In genomic region chr3:45381168-45381852, GRCh38 we compare ENCODE assay signal across 13 cellular contexts. TPM values are rescaled to one million over a fixed set of nuclear protein-coding genes. Genes with fewer than 3 reads are reported as not detected.
A peak's percentile ranks its signal among the peaks of the same experiment; 100 is the strongest.
DNase-seq lines count a peak whose midpoint lies in the region; TF ChIP-seq lines count a peak whose summit lies in the region.
"Had no signal": no experiment of that assay in that cellular context is flagged by ENCODE, and none has a peak within 500 bp of the region (broad histone marks: within the 10 kb centered on the region; RNA-seq: fewer than 3 reads in every experiment).

No MANE protein-coding gene starts in this region.

- TF ChIP-seq CTCF in osteoblast (IDR thresholded peaks at IDR 0.05; ENCODE audit: extremely low read depth, low read depth, low read length): no peak

- H3K27me3 ChIP-seq in SJCRH30 (no peaks in the 10 kb centered on the region), MG63 (no peaks in the 10 kb centered on the region), osteoblast (ENCODE audit: insufficient read depth, low read length) (peaks cover 18% of the 10 kb centered on the region)

- peak; percentile 26 for DNase-seq in NCI-H1105 treated with DMSO at 0.1 percent for 48 hours (lab: John Stamatoyannopoulos, UW)
- no peak for DNase-seq in NCI-H1105 (lab: John Stamatoyannopoulos, UW)
- DNase-seq in HT1080 (ENCODE audit: low read depth): peak; percentile 8
- peak; percentile 81 to 88 for DNase-seq in SJCRH30
- peak; percentile 16 for DNase-seq in glomerular visceral epithelial cell (ENCODE audit: extremely low spot score)
- no peak for DNase-seq in MG63
- no peak for DNase-seq in SIG-M5 treated with dmso at 0.1 percent for 504 hours (lab: John Stamatoyannopoulos, UW; ENCODE audit: unreplicated experiment)
- no peak for DNase-seq in osteoblast (ENCODE audit: insufficient read length, low spot score, missing footprints)
- DNase-seq: aorta, GDM1, islet precursor cell, NCI-H1436 treated with DMSO at 0.1 percent for 48 hours had no signal

- peaks cover 6% of the 10 kb centered on the region for H3K9me3 ChIP-seq in SJCRH30 (replicated peaks)
- no peaks in the 10 kb centered on the region for H3K9me3 ChIP-seq in MG63
- no peaks in the 10 kb centered on the region for H3K9me3 ChIP-seq in osteoblast (ENCODE audit: low read depth, low read length)

- H2AFZ ChIP-seq in osteoblast (ENCODE audit: low read length): no peak overlapping the region

- no peak overlapping the region for H3K4me2 ChIP-seq in osteoblast (ENCODE audit: insufficient read depth, low read length)

- no peaks in the 10 kb centered on the region for H3K79me2 ChIP-seq in osteoblast (ENCODE audit: insufficient read depth, low read length)

- H3K4me3 ChIP-seq in SJCRH30: peak overlapping the region; percentile 15
- H3K4me3 ChIP-seq in MG63: no peak overlapping the region
- H3K4me3 ChIP-seq in osteoblast (ENCODE audit: insufficient read depth, low read length): no peak overlapping the region
- H3K4me3 ChIP-seq: SK-N-MC had no signal

- no peaks in the 10 kb centered on the region for H4K20me1 ChIP-seq in osteoblast (ENCODE audit: insufficient read depth, low read length)

- H3K4me1 ChIP-seq in SJCRH30 (peaks cover 11% of the 10 kb centered on the region), osteoblast (ENCODE audit: insufficient read depth, low read length) (no peaks in the 10 kb centered on the region)

- peak overlapping the region; percentile 61 for H3K27ac ChIP-seq in SJCRH30
- H3K27ac ChIP-seq in osteoblast (ENCODE audit: low read depth, low read length): no peak overlapping the region
- H3K27ac ChIP-seq: SK-N-MC had no signal

- H3K36me3 ChIP-seq in SJCRH30 (no peaks in the 10 kb centered on the region), MG63 (no peaks in the 10 kb centered on the region), osteoblast (ENCODE audit: insufficient read depth, low read length) (no peaks in the 10 kb centered on the region)

RNA-seq across cellular contexts. Expression of gene LARS2, which starts 7.1 kb away (rescaled TPM):
- total RNA-seq in HT1080 (2014; rRNA removed; shearing (Covaris generic)): 25.5 and 25.6 TPM in 2 replicates
- 6.1 and 8.1 TPM in 2 replicates for polyA plus RNA-seq in HT1080 (2015; cell fraction: cytosol; rRNA removed)
- polyA plus RNA-seq in HT1080 (2015; cell fraction: nucleus; rRNA removed): 44.1 and 44.8 TPM in 2 replicates
- 20.0 and 21.6 TPM in 2 replicates for total RNA-seq in SJCRH30 (2014; rRNA removed; shearing (Covaris generic))
- 6.2 and 6.4 TPM in 2 replicates for total RNA-seq in MG63 (2014; rRNA removed; shearing (Covaris generic); ENCODE audit: low replicate concordance)
- 10.1 and 11.5 TPM in 2 replicates for total RNA-seq in osteoblast

Comparison
In these comparisons a context has a peak if more than half of its experiments do, and no peak if none do; other contexts are left out.
1. DNase-seq: peak in NCI-H1105 treated with DMSO at 0.1 percent for 48 hours (single experiment), HT1080 (single experiment), SJCRH30 (2 of 2) and glomerular visceral epithelial cell (single experiment); none in NCI-H1105 (single experiment), MG63 (single experiment), SIG-M5 treated with dmso at 0.1 percent for 504 hours (single experiment) and osteoblast (single experiment).